In genomic region chr7:157454003-157454402, GRCh38 we compare ENCODE assay signal across 6 cellular contexts.
DNase-seq lines count a peak whose midpoint lies in the region; ATAC-seq and TF ChIP-seq lines count a peak whose summit lies in the region.
"Not testable (repeated sequence)": the region's sequence is repeated elsewhere in the genome, so short reads cannot be mapped to it uniquely, and the experiment has no call there.

No MANE protein-coding gene starts in this region.

- not testable (repeated sequence) for H3K36me3 ChIP-seq in right atrium auricular region; stomach; aorta (ENCODE audit: control insufficient read depth in 1 of 2, insufficient read depth in 2 of 2, low read length in 1 of 2)

- intact Hi-C loops in stomach (cut with DNase I; ENCODE audit: low total_unique reads); aorta (cut with DNase I): not testable (repeated sequence)

- H3K4me1 ChIP-seq in right atrium auricular region; stomach; aorta (ENCODE audit: control insufficient read depth in 1 of 2, insufficient read depth in 2 of 2, low read length in 2 of 2): not testable (repeated sequence)

- 83 to 88% (median 86%) methylated on average over 11 to 12 of the region's 12 CpGs for WGBS in stomach, 5 donors
- WGBS in aorta, 2 donors, result 82 to 88% methylated on average over 12 of the region's 12 CpGs

- H3K27ac ChIP-seq in right atrium auricular region; stomach; aorta (ENCODE audit: low read depth in 1 of 2, low read length in 2 of 2): not testable (repeated sequence)

- H3K4me3 ChIP-seq in right atrium auricular region; stomach; aorta (ENCODE audit: low read length in 2 of 2): not testable (repeated sequence)

- ATAC-seq in aorta (ENCODE audit: low FRiP score), result not testable (repeated sequence)

- TF ChIP-seq CTCF in right atrium auricular region (IDR thresholded peaks at IDR 0.05); stomach (IDR thresholded peaks at IDR 0.05): not testable (repeated sequence)

- H3K9me3 ChIP-seq in right atrium auricular region; aorta (ENCODE audit: control insufficient read depth, low read length): not testable (repeated sequence)
- H3K9me3 ChIP-seq in stomach, result peaks cover 0 to 19% (median 13%) of the 10 kb centered on the region in 4 donors

- not testable (repeated sequence) for H3K27me3 ChIP-seq in right atrium auricular region; aorta (ENCODE audit: control insufficient read depth in 1 of 2, insufficient read depth in 2 of 2, low read length in 1 of 2)
- peaks cover 0 to 17% (median 0%) of the 10 kb centered on the region in 3 donors for H3K27me3 ChIP-seq in stomach

- TF ChIP-seq POLR2A in stomach (IDR thresholded peaks at IDR 0.05), result not testable (repeated sequence)

- not testable (repeated sequence) for TF ChIP-seq EP300 in stomach (IDR thresholded peaks at IDR 0.05)

- peak; percentile 31 for DNase-seq in activated effector memory CD4-positive, alpha-beta T cell treated with anti-CD3 and anti-CD28 coated beads, Interleukin-2, amount 50 U/mL, for 16 hours
- DNase-seq in ecto neural progenitor cell (ENCODE audit: low spot score), result peak; percentile 13
- DNase-seq in right atrium auricular region (ENCODE audit: low spot score), result peak; percentile 9
- peak; percentile 57 for DNase-seq in mesenteric fat pad (ENCODE audit: low spot score)
- peak; percentile 10 for DNase-seq in stomach
- peak; percentile 2 to 25 for DNase-seq in aorta
